In the genomic region with DNA sequence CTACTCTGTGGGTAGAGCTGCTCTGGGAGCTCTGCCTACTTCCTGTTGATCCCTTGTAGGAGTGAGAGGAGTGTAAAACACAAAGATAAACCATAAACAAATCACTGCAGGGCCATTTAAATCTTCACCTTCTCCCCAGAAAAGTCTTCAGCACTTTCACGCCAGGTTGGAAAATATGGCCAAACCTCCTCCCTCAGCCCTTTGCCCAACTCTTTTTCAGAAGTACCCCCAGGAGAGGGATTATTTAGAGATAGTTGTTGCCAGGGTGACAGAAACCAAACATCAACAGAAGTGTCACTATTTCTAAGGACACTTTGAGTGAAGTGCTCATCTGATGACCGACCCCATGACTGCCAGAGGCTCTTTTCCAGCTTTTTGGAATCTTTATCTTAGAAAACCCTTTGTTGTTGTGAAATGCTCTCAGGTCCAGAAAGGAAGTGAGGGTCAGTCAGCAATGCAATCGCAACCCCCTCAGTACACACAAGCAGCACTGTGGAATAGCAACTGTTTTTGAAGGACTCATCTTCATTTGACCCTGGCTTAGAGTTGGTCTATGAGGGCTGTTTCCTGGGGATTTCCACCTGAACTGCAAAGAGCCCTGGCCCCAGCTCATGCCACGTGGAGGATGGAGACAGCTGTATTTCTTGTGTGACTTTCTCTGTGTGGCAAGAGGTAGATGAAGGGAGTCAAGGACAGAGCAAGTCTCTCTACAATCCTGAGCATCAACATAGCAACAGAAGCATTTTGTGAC, we compare ENCODE assay signal across 8 cellular contexts. TPM values are rescaled to one million over a fixed set of nuclear protein-coding genes. Genes with fewer than 3 reads are reported as not detected.
DNase-seq lines count a peak whose midpoint lies in the region; ATAC-seq and TF ChIP-seq lines count a peak whose summit lies in the region.
"Had no signal": no experiment of that assay in that cellular context is flagged by ENCODE, and none has a peak within 500 bp of the region (broad histone marks: within the 10 kb centered on the region; RNA-seq: fewer than 3 reads in every experiment).

No MANE protein-coding gene starts in this region.

- H3K9me3 ChIP-seq in HUES6 (ENCODE audit: control insufficient read depth, insufficient read depth, low read depth, low read length): no peaks in the 10 kb centered on the region
- no peaks in the 10 kb centered on the region for H3K9me3 ChIP-seq in A673 (ENCODE audit: low read depth, low read length, poor library complexity, severe bottlenecking)

- ATAC-seq in GM21717 (IDR thresholded peaks at IDR 0.05; ENCODE audit: unreplicated experiment): no peak
- no peak for ATAC-seq in HG02571 (IDR thresholded peaks at IDR 0.05; ENCODE audit: unreplicated experiment)

- CTCF ChIA-PET in A673 (lab: Charles Lee): no interaction called here

- H3K36me3 ChIP-seq in HUES6 (ENCODE audit: control insufficient read depth, insufficient read depth, low read length): no peaks in the 10 kb centered on the region
- no peaks in the 10 kb centered on the region for H3K36me3 ChIP-seq in A673 (ENCODE audit: insufficient read depth, low read length, poor library complexity, severe bottlenecking)

- H3K27me3 ChIP-seq in HUES6 (ENCODE audit: control insufficient read depth, insufficient read depth, low read length) (0 out of 2 replicates have a peak, but pooled peaks cover 3% of the 10 kb centered on the region), A673 (replicated peaks; ENCODE audit: insufficient read depth, low read depth, low read length, poor library complexity) (no peaks in the 10 kb centered on the region)

- H3K9ac ChIP-seq in HUES6 (ENCODE audit: low read length): peak overlapping the region; percentile 14

- H3K4me3 Mint-ChIP-seq in nephron progenitor cell: no peak overlapping the region

- H3K27ac Mint-ChIP-seq in nephron progenitor cell: peak overlapping the region; percentile 96

- POLR2A ChIA-PET in A673 (lab: Charles Lee; ENCODE audit: low non-redundant PET): interaction anchor here (0.6 kb wide), 1 partner anchor 23 kb away, joined by 3 read pairs; no protein-coding TSS in a partner anchor

- H3K27ac ChIP-seq in HUES6 (ENCODE audit: low read depth, low read length): no peak overlapping the region; the same call in 1 of the 2 replicates
- no peak overlapping the region for H3K27ac ChIP-seq in A673 (ENCODE audit: low read depth, low read length, poor library complexity, severe bottlenecking)

- BruUV-seq in A673 (replicated peaks; lab: Mats Ljungman, UMichigan): no TSS peak

- H3K27me3 Mint-ChIP-seq in nephron progenitor cell (ENCODE audit: low read depth, poor library complexity): peaks cover 8% of the 10 kb centered on the region

- intact Hi-C loops in A673 (cut with micrococcal nuclease; ENCODE audit: unreplicated experiment): no loop called here

- no peaks in the 10 kb centered on the region for H3K36me3 Mint-ChIP-seq in nephron progenitor cell (ENCODE audit: low read depth)

- DNase-seq in GM12865 (ENCODE audit: low read depth) (peak; percentile 61), choroid plexus epithelial cell (ENCODE audit: low read depth) (peak; percentile 31), nephron progenitor cell (no peak), A673 (ENCODE audit: low spot score) (no peak)
- DNase-seq: cortex of kidney had no signal

- H3K4me3 ChIP-seq in GM12865 (ENCODE audit: low read depth, low read length) (no peak overlapping the region), HUES6 (ENCODE audit: low read depth, low read length) (no peak overlapping the region), choroid plexus epithelial cell (ENCODE audit: low read depth, low read length) (no peak overlapping the region), A673 (ENCODE audit: low read depth, low read length, poor library complexity, severe bottlenecking) (no peak overlapping the region)

- peaks cover 48% of the 10 kb centered on the region for H3K4me1 Mint-ChIP-seq in nephron progenitor cell

- TF ChIP-seq CTCF in GM12865 (IDR thresholded peaks at IDR 0.05; ENCODE audit: insufficient read depth, low read depth, low read length, missing control alignments): no peak
- TF ChIP-seq CTCF in choroid plexus epithelial cell (conservative IDR thresholded peaks at IDR 0.05; ENCODE audit: low read depth, low read length): no peak
- TF ChIP-seq CTCF in nephron progenitor cell (IDR thresholded peaks at IDR 0.05): no peak
- no peak for TF ChIP-seq CTCF in A673 (conservative IDR thresholded peaks at IDR 0.05; ENCODE audit: low read depth, low read length)

- no peaks in the 10 kb centered on the region for H3K9me3 Mint-ChIP-seq in nephron progenitor cell

- peaks cover 24% of the 10 kb centered on the region for H3K4me1 ChIP-seq in HUES6 (ENCODE audit: control insufficient read depth, insufficient read depth, low read length)
- H3K4me1 ChIP-seq in A673 (ENCODE audit: insufficient read depth, low read length, poor library complexity, severe bottlenecking): no peaks in the 10 kb centered on the region

RNA-seq across cellular contexts. Expression of a gene that starts 24.6 kb away (rescaled TPM):
- 8.1 and 16.0 TPM in 2 replicates for total RNA-seq in A673 (2021)

Comparison
In these comparisons a context has a peak if more than half of its experiments do, and no peak if none do; other contexts are left out.
1. DNase-seq: peak in GM12865 (single experiment) and choroid plexus epithelial cell (single experiment); none in nephron progenitor cell (single experiment) and A673 (single experiment).